10 cellular contexts compared by ENCODE assay signal in the genomic region with DNA sequence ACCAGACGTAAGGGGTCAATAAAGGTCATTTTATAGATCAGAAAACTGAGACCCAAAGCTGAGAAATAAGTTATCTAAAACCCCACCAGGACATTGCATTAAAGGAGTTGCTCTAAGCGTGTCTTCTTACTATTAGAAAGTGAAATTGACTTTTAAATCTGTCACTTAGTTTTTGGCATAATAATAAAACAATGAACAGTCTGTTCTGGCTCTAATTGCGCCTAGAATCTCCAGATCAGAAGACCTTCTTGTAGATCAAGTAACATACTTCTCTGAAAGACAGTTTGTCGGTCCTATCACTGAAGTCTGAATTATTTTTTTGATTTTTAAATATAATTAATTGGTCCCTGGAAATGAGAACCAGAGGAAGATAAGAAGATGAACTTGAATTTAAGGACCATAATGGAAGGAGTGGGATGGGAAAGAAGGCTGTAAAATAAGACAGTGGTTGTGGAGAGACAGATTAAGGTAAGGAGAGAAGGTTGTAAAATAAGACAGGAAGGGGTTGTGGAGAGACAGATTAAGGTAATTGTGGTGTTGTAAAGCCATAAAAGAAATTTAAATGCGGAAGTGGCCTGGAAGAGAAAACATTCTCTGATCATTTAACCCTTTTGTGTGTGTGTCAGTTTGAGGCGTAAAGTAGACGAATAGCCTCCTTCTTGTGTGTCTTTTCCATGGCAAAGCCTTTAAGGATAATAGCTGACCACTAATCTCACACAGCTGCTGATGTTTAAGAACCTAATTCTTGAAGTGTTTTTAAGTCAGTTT. TPM values are rescaled to one million over a fixed set of nuclear protein-coding genes. Genes with fewer than 3 reads are reported as not detected.
DNase-seq lines count a peak whose midpoint lies in the region; ATAC-seq, FAIRE-seq and TF ChIP-seq lines count a peak whose summit lies in the region.
"Had no signal": no experiment of that assay in that cellular context is flagged by ENCODE, and none has a peak within 500 bp of the region (broad histone marks: within the 10 kb centered on the region; RNA-seq: fewer than 3 reads in every experiment).

No MANE protein-coding gene starts in this region.

- no peak overlapping the region for H3K27ac ChIP-seq in parathyroid adenoma

- no peaks in the 10 kb centered on the region for H3K9me3 ChIP-seq in parathyroid adenoma (ENCODE audit: control insufficient read depth, low read length)
- H3K9me3 ChIP-seq: pancreas had no signal

- H3K79me2 ChIP-seq in parathyroid adenoma = peaks cover 49% of the 10 kb centered on the region

- TF ChIP-seq CTCF in chondrocyte (IDR thresholded peaks at IDR 0.05) (no peak), parathyroid adenoma (IDR thresholded peaks at IDR 0.05) (no peak)

- ATAC-seq in GM18909 (IDR thresholded peaks at IDR 0.05; ENCODE audit: poor library complexity, unreplicated experiment) (peak; percentile 10), GM18861 (IDR thresholded peaks at IDR 0.05; ENCODE audit: unreplicated experiment) (no peak)

- no peaks in the 10 kb centered on the region for H3K27me3 Mint-ChIP-seq in chondrocyte (ENCODE audit: low read depth)

- peak overlapping the region; percentile 68 for H3K27ac Mint-ChIP-seq in chondrocyte (ENCODE audit: unreplicated experiment)

- no peak overlapping the region for H3K9ac ChIP-seq in parathyroid adenoma

- H3K4me1 ChIP-seq in parathyroid adenoma = peaks cover 39% of the 10 kb centered on the region

- H3K36me3 ChIP-seq in parathyroid adenoma (ENCODE audit: control insufficient read depth, insufficient read depth, low read length) = no peaks in the 10 kb centered on the region
- H3K36me3 ChIP-seq: pancreas had no signal

- peaks cover 85% of the 10 kb centered on the region for H3K4me1 Mint-ChIP-seq in chondrocyte (ENCODE audit: low read depth)

- H2AFZ ChIP-seq in parathyroid adenoma = no peak overlapping the region

- no peaks in the 10 kb centered on the region for H3K36me3 Mint-ChIP-seq in chondrocyte (ENCODE audit: low read depth)

- DNase-seq in NOMO-1 (lab: John Stamatoyannopoulos, UW; ENCODE audit: unreplicated experiment in 2 of 2) (peak; percentile 70 to 86), chondrocyte (ENCODE audit: low spot score) (no peak), RCC 7860 (ENCODE audit: low spot score) (no peak), NCI-H2227 treated with DMSO at 0.1 percent for 48 hours (lab: John Stamatoyannopoulos, UW) (no peak), cerebellum (ENCODE audit: low spot score) (no peak)
- DNase-seq: pancreas had no signal

- no peak for FAIRE-seq in RCC 7860 (lab: Jason Lieb, UNC)
- FAIRE-seq: H1, pancreas had no signal

- no peaks in the 10 kb centered on the region for H3K27me3 ChIP-seq in parathyroid adenoma (ENCODE audit: control insufficient read depth, insufficient read depth, low read length)
- H3K27me3 ChIP-seq: pancreas had no signal

- no peak overlapping the region for H3K4me3 Mint-ChIP-seq in chondrocyte (ENCODE audit: unreplicated experiment)

- H3K4me2 ChIP-seq in parathyroid adenoma (ENCODE audit: low read length) = peak overlapping the region; percentile 20

- H3K4me3 ChIP-seq in parathyroid adenoma (ENCODE audit: low read depth, low read length) = no peak overlapping the region

- no peaks in the 10 kb centered on the region for H3K9me3 Mint-ChIP-seq in chondrocyte (ENCODE audit: low read depth)

RNA-seq across cellular contexts. Expression of a gene that starts 20.0 kb away (rescaled TPM):
- 39.0 to 42.6 TPM (median 39.2 TPM) in 3 replicates for total RNA-seq in chondrocyte
- total RNA-seq in cerebellum = 19.4 TPM

Comparison
In these comparisons a context has a peak if more than half of its experiments do, and no peak if none do; other contexts are left out.
1. DNase-seq: peak in NOMO-1 (2 of 2); none in chondrocyte (single experiment), RCC 7860 (single experiment), NCI-H2227 treated with DMSO at 0.1 percent for 48 hours (single experiment) and cerebellum (single experiment).